8 cellular contexts compared by ENCODE assay signal in genomic region chr3:71585891-71586809, GRCh38. TPM values are rescaled to one million over a fixed set of nuclear protein-coding genes. Genes with fewer than 3 reads are reported as not detected.
DNase-seq lines count a peak whose midpoint lies in the region; ATAC-seq, FAIRE-seq and TF ChIP-seq lines count a peak whose summit lies in the region.

No MANE protein-coding gene starts in this region.

- TF ChIP-seq CTCF in D721Med (IDR thresholded peaks at IDR 0.05; ENCODE audit: insufficient read depth, missing control alignments) = peak; percentile 68

- no peak for DNase-seq in D721Med (ENCODE audit: insufficient read length, low spot score)
- DNase-seq in NOMO-1 treated with DMSO at 0.1 percent for 48 hours (lab: John Stamatoyannopoulos, UW; ENCODE audit: unreplicated experiment) = peak; percentile 25
- DNase-seq in cerebellum (ENCODE audit: low spot score) = peak; percentile 30
- DNase-seq in myocyte (ENCODE audit: low read depth) = peak; percentile 55
- no peak for DNase-seq in GM19238 (ENCODE audit: insufficient read length, low spot score)

- FAIRE-seq in A204.1 (lab: Jason Lieb, UNC) (peak; percentile 71), D721Med (lab: Jason Lieb, UNC) (no peak)

- ATAC-seq in HG02970 (IDR thresholded peaks at IDR 0.05; ENCODE audit: low FRiP score, unreplicated experiment) = no peak
- no peak for ATAC-seq in GM18517 (IDR thresholded peaks at IDR 0.05; ENCODE audit: unreplicated experiment)

RNA-seq across cellular contexts. Expression of gene FOXP1, which starts 2.6 kb away (rescaled TPM):
- 94.3 TPM for total RNA-seq in cerebellum
- total RNA-seq in myocyte = 17.9 and 28.8 TPM in 2 replicates
- 15.4 TPM for polyA plus RNA-seq in myocyte (2012)

Comparison
In these comparisons a context has a peak if more than half of its experiments do, and no peak if none do; other contexts are left out.
1. DNase-seq: peak in NOMO-1 treated with DMSO at 0.1 percent for 48 hours (single experiment), cerebellum (single experiment) and myocyte (single experiment); none in D721Med (single experiment) and GM19238 (single experiment).